ENCODE assay signal across 1 cellular context in genomic region chr1:19687414-19687813, GRCh38.
TF ChIP-seq lines count a peak whose summit lies in the region.

No MANE protein-coding gene starts in this region.

TF ChIP-seq in K562, 482 proteins besides CTCF, POLR2A, EP300 and RAD21:
- no peak for TF ChIP-seq UBTF (IDR thresholded peaks at IDR 0.05; ENCODE audit: borderline replicate concordance in 1 of 2, low read depth in 2 of 2, low read length in 2 of 2)
- TF ChIP-seq MYBL2 (IDR thresholded peaks at IDR 0.05; ENCODE audit: low read depth), result no peak
- no peak for TF ChIP-seq MYBL2 (CRISPR knock-in tag; IDR thresholded peaks at IDR 0.05; ENCODE audit: borderline replicate concordance)
- 0 out of 2 replicates have a peak, but pooled peaks have one; percentile 22 for TF ChIP-seq BCOR (IDR thresholded peaks at IDR 0.05)
- no peak for TF ChIP-seq RREB1 (CRISPR knock-in tag; IDR thresholded peaks at IDR 0.05)
- no peak for TF ChIP-seq ILK (tag; IDR thresholded peaks at IDR 0.05; ENCODE audit: borderline replicate concordance, low read depth)
- no peak for TF ChIP-seq CEBPB (tag; IDR thresholded peaks at IDR 0.05)
- no peak for TF ChIP-seq COPS2 (conservative IDR thresholded peaks at IDR 0.05)
- peak; percentile 96 for TF ChIP-seq RBM25 (IDR thresholded peaks at IDR 0.05; ENCODE audit: low read depth, low read length, severe bottlenecking)
- TF ChIP-seq SMARCC2 (IDR thresholded peaks at IDR 0.05; ENCODE audit: low read depth), result no peak
- TF ChIP-seq CBX3 (IDR thresholded peaks at IDR 0.05; ENCODE audit: borderline replicate concordance in 1 of 2, low read length in 2 of 2), result peak in 1 of 2 experiments; percentile 17; a peak in 1 of 3 replicates
- TF ChIP-seq SIN3A (IDR thresholded peaks at IDR 0.05; ENCODE audit: borderline replicate concordance in 2 of 2, control insufficient read depth in 1 of 2, low read depth in 2 of 2, low read length in 2 of 2), result no peak
- 0 out of 2 replicates have a peak, but pooled peaks have one; percentile 58 for TF ChIP-seq HLTF (IDR thresholded peaks at IDR 0.05)
- no peak for TF ChIP-seq EHMT2 (IDR thresholded peaks at IDR 0.05)
- TF ChIP-seq ZBED1 (IDR thresholded peaks at IDR 0.05), result no peak
- no peak for TF ChIP-seq CREBBP (IDR thresholded peaks at IDR 0.05; ENCODE audit: low read depth, low read length)
